9 cellular contexts compared by ENCODE assay signal in genomic region chr5:78649816-78650561, GRCh38. TPM values are rescaled to one million over a fixed set of nuclear protein-coding genes. Genes with fewer than 3 reads are reported as not detected.
DNase-seq lines count a peak whose midpoint lies in the region; ATAC-seq and TF ChIP-seq lines count a peak whose summit lies in the region.
"Had no signal": no experiment of that assay in that cellular context is flagged by ENCODE, and none has a peak within 500 bp of the region (broad histone marks: within the 10 kb centered on the region; RNA-seq: fewer than 3 reads in every experiment).

No MANE protein-coding gene starts in this region.

- H3K36me3 ChIP-seq in stomach smooth muscle (ENCODE audit: control insufficient read depth in 2 of 2, insufficient read depth in 2 of 2, low read length in 2 of 2) = no peaks in the 10 kb centered on the region

- H3K9me3 ChIP-seq in stomach smooth muscle (ENCODE audit: control insufficient read depth in 2 of 2, low read length in 2 of 2) = no peaks in the 10 kb centered on the region

- no peaks in the 10 kb centered on the region for H3K27me3 ChIP-seq in stomach smooth muscle (ENCODE audit: control insufficient read depth in 1 of 2, insufficient read depth in 2 of 2, low read length in 2 of 2)

- peaks cover 18% of the 10 kb centered on the region for H3K4me1 ChIP-seq in stomach smooth muscle (ENCODE audit: control insufficient read depth, insufficient read depth, low read length)

- DNase-seq in activated CD4-positive, alpha-beta T cell treated with anti-CD3 and anti-CD28 coated beads for 36 hours = no peak
- no peak for DNase-seq in activated CD4-positive, alpha-beta T cell treated with anti-CD3 and anti-CD28 coated beads, Interleukin-2, amount 50 U/mL, for 1 hour
- DNase-seq in WTC11 (ENCODE audit: low spot score) (peak; percentile 50), foreskin fibroblast (peak; percentile 46 to 71), cortex of kidney (lab: John Stamatoyannopoulos, UW) (no peak), pons (ENCODE audit: low spot score) (no peak), NCI-H1105 (lab: John Stamatoyannopoulos, UW) (no peak)
- DNase-seq: activated CD4-positive, CD25-positive, alpha-beta regulatory T cell had no signal

- peak overlapping the region in 1 of 2 donors; percentile 73 for H3K9ac ChIP-seq in stomach smooth muscle (ENCODE audit: low read length in 2 of 2)

- peaks cover 11% of the 10 kb centered on the region for H3K4me1 Mint-ChIP-seq in activated CD4-positive, alpha-beta T cell treated with anti-CD3 and anti-CD28 coated beads for 36 hours
- H3K4me1 Mint-ChIP-seq in WTC11 = peaks cover 27% of the 10 kb centered on the region

- peak overlapping the region; percentile 45 for H3K4me3 Mint-ChIP-seq in activated CD4-positive, alpha-beta T cell treated with anti-CD3 and anti-CD28 coated beads for 36 hours
- peak overlapping the region; percentile 73 for H3K4me3 Mint-ChIP-seq in WTC11

- POLR2A ChIA-PET in activated CD4-positive, alpha-beta T cell treated with anti-CD3 and anti-CD28 coated beads for 36 hours (lab: Charles Lee) = no interaction called here
- POLR2A ChIA-PET in WTC11 (lab: Charles Lee) = interaction anchor here (0.7 kb wide), 1 partner anchor 56 kb away, joined by 3 read pairs; no protein-coding TSS in a partner anchor

- H3K36me3 Mint-ChIP-seq in activated CD4-positive, alpha-beta T cell treated with anti-CD3 and anti-CD28 coated beads for 36 hours (ENCODE audit: low read depth) = no peaks in the 10 kb centered on the region
- no peaks in the 10 kb centered on the region for H3K36me3 Mint-ChIP-seq in WTC11

- H3K9me3 Mint-ChIP-seq in activated CD4-positive, alpha-beta T cell treated with anti-CD3 and anti-CD28 coated beads for 36 hours (ENCODE audit: low read depth) = no peaks in the 10 kb centered on the region
- H3K9me3 Mint-ChIP-seq in WTC11 = no peaks in the 10 kb centered on the region

- intact Hi-C loops in activated CD4-positive, alpha-beta T cell treated with anti-CD3 and anti-CD28 coated beads for 36 hours (cut with DNase I, micrococcal nuclease) = no loop called here

- H3K27ac ChIP-seq in stomach smooth muscle (ENCODE audit: low read length) = peak overlapping the region; percentile 90

- H3K27ac Mint-ChIP-seq in activated CD4-positive, alpha-beta T cell treated with anti-CD3 and anti-CD28 coated beads for 36 hours = no peak overlapping the region
- H3K27ac Mint-ChIP-seq in WTC11 = peak overlapping the region; percentile 73

- H3K4me3 ChIP-seq in foreskin fibroblast (ENCODE audit: low read depth in 1 of 2, low read length in 2 of 2) = no peak overlapping the region
- peak overlapping the region in 1 of 2 donors; percentile 92 for H3K4me3 ChIP-seq in stomach smooth muscle (ENCODE audit: low read length in 2 of 2)

- H3K27me3 Mint-ChIP-seq in activated CD4-positive, alpha-beta T cell treated with anti-CD3 and anti-CD28 coated beads for 36 hours = peaks cover 35% of the 10 kb centered on the region
- no peaks in the 10 kb centered on the region; the same call in 1 of the 2 replicates for H3K27me3 Mint-ChIP-seq in WTC11 (ENCODE audit: low read depth)

- TF ChIP-seq CTCF in WTC11 (IDR thresholded peaks at IDR 0.05) = no peak
- TF ChIP-seq CTCF in foreskin fibroblast (IDR thresholded peaks at IDR 0.05; ENCODE audit: low read depth, low read length) = no peak

- ATAC-seq in activated CD4-positive, alpha-beta T cell treated with anti-CD3 and anti-CD28 coated beads for 36 hours = no peak
- peak; percentile 45 for ATAC-seq in WTC11

- CTCF ChIA-PET in activated CD4-positive, alpha-beta T cell treated with anti-CD3 and anti-CD28 coated beads for 36 hours (lab: Charles Lee) = interaction anchor here (0.9 kb wide), 1 partner anchor 192 kb away, joined by 3 read pairs; no protein-coding TSS in a partner anchor
- CTCF ChIA-PET in WTC11 (lab: Charles Lee) = interaction anchor here (0.8 to 1.6 kb wide), 3 partner anchors 9 to 109 kb away, joined by 3 to 6 read pairs (median 3); no protein-coding TSS in a partner anchor

TF ChIP-seq in WTC11, 78 proteins besides CTCF, POLR2A, EP300 and RAD21:
- TF ChIP-seq ZBTB21 (CRISPR knock-in tag; IDR thresholded peaks at IDR 0.05; ENCODE audit: borderline replicate concordance) (no peak), ZNF423 (CRISPR knock-in tag; IDR thresholded peaks at IDR 0.05) (peak; percentile 44; the same call in 1 of the 2 replicates), ETV6 (CRISPR knock-in tag; IDR thresholded peaks at IDR 0.05) (0 out of 2 replicates have a peak, but pooled peaks have one; percentile 55), FOXP4 (CRISPR knock-in tag; IDR thresholded peaks at IDR 0.05) (peak; percentile 26; the same call in 1 of the 2 replicates), SP1 (CRISPR knock-in tag; conservative IDR thresholded peaks at IDR 0.05) (0 out of 2 replicates have a peak, but pooled peaks have one; percentile 24), FOXK1 (CRISPR knock-in tag; IDR thresholded peaks at IDR 0.05) (peak; percentile 24; the same call in 1 of the 2 replicates)
- TF ChIP-seq, protein P1, sequence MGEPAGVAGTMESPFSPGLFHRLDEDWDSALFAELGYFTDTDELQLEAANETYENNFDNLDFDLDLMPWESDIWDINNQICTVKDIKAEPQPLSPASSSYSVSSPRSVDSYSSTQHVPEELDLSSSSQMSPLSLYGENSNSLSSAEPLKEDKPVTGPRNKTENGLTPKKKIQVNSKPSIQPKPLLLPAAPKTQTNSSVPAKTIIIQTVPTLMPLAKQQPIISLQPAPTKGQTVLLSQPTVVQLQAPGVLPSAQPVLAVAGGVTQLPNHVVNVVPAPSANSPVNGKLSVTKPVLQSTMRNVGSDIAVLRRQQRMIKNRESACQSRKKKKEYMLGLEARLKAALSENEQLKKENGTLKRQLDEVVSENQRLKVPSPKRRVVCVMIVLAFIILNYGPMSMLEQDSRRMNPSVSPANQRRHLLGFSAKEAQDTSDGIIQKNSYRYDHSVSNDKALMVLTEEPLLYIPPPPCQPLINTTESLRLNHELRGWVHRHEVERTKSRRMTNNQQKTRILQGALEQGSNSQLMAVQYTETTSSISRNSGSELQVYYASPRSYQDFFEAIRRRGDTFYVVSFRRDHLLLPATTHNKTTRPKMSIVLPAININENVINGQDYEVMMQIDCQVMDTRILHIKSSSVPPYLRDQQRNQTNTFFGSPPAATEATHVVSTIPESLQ (CRISPR knock-in tag; IDR thresholded peaks at IDR 0.05) = no peak

RNA-seq across cellular contexts. Expression of gene LHFPL2, which starts 1.4 kb away (rescaled TPM):
- total RNA-seq in activated CD4-positive, alpha-beta T cell treated with anti-CD3 and anti-CD28 coated beads for 36 hours = under 1 TPM; 0.14 to 0.21 TPM
- 34.4 to 40.6 TPM (median 36.6 TPM) in 3 replicates for total RNA-seq in WTC11 (2021)

Comparison
In these comparisons a context has a peak if more than half of its experiments do, and no peak if none do; other contexts are left out.
1. DNase-seq: peak in WTC11 (single experiment) and foreskin fibroblast (2 of 2); none in activated CD4-positive, alpha-beta T cell treated with anti-CD3 and anti-CD28 coated beads for 36 hours (single experiment), activated CD4-positive, alpha-beta T cell treated with anti-CD3 and anti-CD28 coated beads, Interleukin-2, amount 50 U/mL, for 1 hour (single experiment), cortex of kidney (single experiment), pons (single experiment) and NCI-H1105 (single experiment).
2. RNA of gene LHFPL2, which starts 1.4 kb away (total RNA-seq): 34.4 to 40.6 TPM in WTC11; 0.14 to 0.21 TPM in activated CD4-positive, alpha-beta T cell treated with anti-CD3 and anti-CD28 coated beads for 36 hours; every median in the first group is over 10 times any median in the second.